Comparison of ENCODE assay signal across 8 cellular contexts in the genomic region with DNA sequence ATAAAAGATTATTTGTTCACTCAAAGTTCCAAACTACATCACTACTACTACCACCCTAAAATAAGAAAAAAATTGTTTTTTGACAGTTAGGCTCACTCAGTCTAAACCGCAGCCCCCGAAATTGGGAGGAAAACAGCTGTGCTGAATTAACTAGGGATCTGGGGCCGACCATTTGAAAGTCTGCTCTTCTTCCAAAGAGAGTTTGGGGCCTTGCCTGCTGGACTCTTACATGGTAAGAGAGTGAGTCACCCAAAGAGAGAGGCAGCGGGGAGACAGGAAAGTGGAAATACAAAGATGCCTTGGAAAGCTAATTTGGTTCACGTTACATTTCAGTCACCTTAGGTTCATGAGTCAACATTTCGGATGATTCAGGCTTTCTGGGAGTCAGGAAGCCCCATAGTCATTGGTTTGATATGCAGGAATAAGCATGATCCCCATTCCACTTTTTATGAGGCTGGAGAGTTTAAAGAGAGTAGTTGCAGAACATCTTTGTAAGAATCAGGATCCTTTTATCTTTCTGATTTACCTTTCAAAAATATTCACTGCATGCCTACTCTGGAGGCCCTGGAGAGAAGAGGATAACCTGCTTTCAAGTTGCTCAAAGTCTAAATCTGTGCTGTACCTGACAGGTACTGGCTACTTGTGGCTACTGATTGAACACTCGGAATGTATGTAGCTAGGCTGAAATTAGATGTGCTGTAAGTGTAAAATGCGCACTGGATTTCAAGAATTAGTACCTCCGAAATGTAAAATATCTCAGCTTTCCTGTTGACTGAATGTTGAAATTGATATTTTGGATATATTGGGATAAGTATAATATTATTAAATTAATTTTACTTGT. TPM values are rescaled to one million over a fixed set of nuclear protein-coding genes. Genes with fewer than 3 reads are reported as not detected.
DNase-seq lines count a peak whose midpoint lies in the region; ATAC-seq and TF ChIP-seq lines count a peak whose summit lies in the region.

No MANE protein-coding gene starts in this region.

- H3K4me3 ChIP-seq in HEK293 (ENCODE audit: low read depth, low read length), result peak overlapping the region; percentile 51
- H3K4me3 ChIP-seq in RWPE2 (ENCODE audit: severe bottlenecking), result peak overlapping the region; percentile 67
- peak overlapping the region; percentile 100 for H3K4me3 ChIP-seq in astrocyte of the spinal cord (ENCODE audit: low read depth, low read length)
- H3K4me3 ChIP-seq in psoas muscle, result peak overlapping the region; percentile 83

- H3K9me3 ChIP-seq in HEK293 (ENCODE audit: control insufficient read depth, insufficient read depth, low read depth, low read length), result no peaks in the 10 kb centered on the region
- H3K9me3 ChIP-seq in RWPE2 (ENCODE audit: severe bottlenecking), result no peaks in the 10 kb centered on the region
- H3K9me3 ChIP-seq in psoas muscle, result no peaks in the 10 kb centered on the region

- no peaks in the 10 kb centered on the region for H3K27me3 Mint-ChIP-seq in CD14-positive monocyte (ENCODE audit: low read depth in 3 of 3)

- in situ Hi-C loops in astrocyte of the spinal cord (cut with HindIII; ENCODE audit: low sequenced_read_pairs), result no loop called here

- H3K27ac ChIP-seq in HEK293 (ENCODE audit: extremely low read depth, low read depth, low read length) (peak overlapping the region; percentile 93), RWPE2 (ENCODE audit: poor library complexity, severe bottlenecking) (peak overlapping the region; percentile 99), psoas muscle (peak overlapping the region; percentile 90)

- H3K4me1 Mint-ChIP-seq in CD14-positive monocyte, result peaks cover 42% of the 10 kb centered on the region

- 15 to 22% (median 20%) methylated on average over 9 of the region's 9 CpGs for WGBS in psoas muscle, 3 donors

- H3K9me3 Mint-ChIP-seq in CD14-positive monocyte, result peaks cover 0 to 3% (median 0%) of the 10 kb centered on the region in 7 donors

- TF ChIP-seq CTCF in CD14-positive monocyte (IDR thresholded peaks at IDR 0.05) (no peak), HEK293 (tag by site-specific recombination; IDR thresholded peaks at IDR 0.05) (no peak), RWPE2 (IDR thresholded peaks at IDR 0.05; ENCODE audit: poor library complexity, severe bottlenecking) (no peak), astrocyte of the spinal cord (IDR thresholded peaks at IDR 0.05; ENCODE audit: low read depth, low read length) (no peak), psoas muscle (IDR thresholded peaks at IDR 0.05) (no peak)

- intact Hi-C loops in CD14-positive monocyte (cut with micrococcal nuclease), result loop anchor here (10.0 kb wide), 3 partner anchors 54 to 104 kb away; no protein-coding TSS in a partner anchor
- intact Hi-C loops in psoas muscle (cut with DNase I), result loop anchor here (5.0 kb wide), 3 partner anchors 34 to 61 kb away; no protein-coding TSS in a partner anchor

- ATAC-seq in RWPE2 (ENCODE audit: low read depth) (peak; percentile 61), psoas muscle (peak; percentile 64 to 75 (median 68)), HG02763 (IDR thresholded peaks at IDR 0.05; ENCODE audit: unreplicated experiment) (no peak)

- H3K36me3 ChIP-seq in HEK293 (ENCODE audit: control insufficient read depth in 2 of 2, insufficient read depth in 1 of 2, low read length in 2 of 2), result peaks cover 0 to 5% of the 10 kb centered on the region in 2 experiments; a peak in 1 of 3 replicates
- H3K36me3 ChIP-seq in RWPE2 (ENCODE audit: low read depth), result peaks cover 23% of the 10 kb centered on the region
- no peaks in the 10 kb centered on the region for H3K36me3 ChIP-seq in psoas muscle (ENCODE audit: insufficient read depth in 1 of 2, low read depth in 1 of 2)

- H3K4me1 ChIP-seq in HEK293 (ENCODE audit: control insufficient read depth, insufficient read depth, low read length) (peaks cover 3% of the 10 kb centered on the region; the same call in 1 of the 2 replicates), RWPE2 (ENCODE audit: insufficient read depth, poor library complexity, severe bottlenecking) (peaks cover 28% of the 10 kb centered on the region), psoas muscle (peaks cover 16% of the 10 kb centered on the region)

- H3K4me3 Mint-ChIP-seq in CD14-positive monocyte, result peak overlapping the region; percentile 99 to 100

- DNase-seq in CD14-positive monocyte (ENCODE audit: low spot score) (peak; percentile 80), RWPE2 (ENCODE audit: low spot score) (peak; percentile 85), astrocyte of the spinal cord (ENCODE audit: low read depth, low spot score) (peak; percentile 99), hepatic stellate cell (ENCODE audit: low spot score) (peak; percentile 78), psoas muscle (peak; percentile 57 to 61), GDM1 (lab: John Stamatoyannopoulos, UW) (no peak)

- H3K27me3 ChIP-seq in RWPE2 (ENCODE audit: insufficient read depth, poor library complexity, severe bottlenecking) (no peaks in the 10 kb centered on the region), psoas muscle (ENCODE audit: insufficient read depth in 3 of 3, low read length in 2 of 3) (no peaks in the 10 kb centered on the region)

- POLR2A ChIA-PET in HEK293 (lab: Yijun Ruan, JAX), result interaction anchor here (0.6 to 2.4 kb wide), 37 partner anchors 10 to 567 kb away, joined by 3 to 19 read pairs (median 5); partner anchors contain the start of gene CFAP36

- H3K36me3 Mint-ChIP-seq in CD14-positive monocyte, result peaks cover 0 to 2% of the 10 kb centered on the region in 2 donors

- peak overlapping the region; percentile 98 to 100 (median 100) for H3K27ac Mint-ChIP-seq in CD14-positive monocyte

- CTCF ChIA-PET in HEK293 (lab: Yijun Ruan, JAX), result interaction anchor here (0.6 to 6.1 kb wide), 9 partner anchors 11 to 175 kb away, joined by 3 to 69 read pairs (median 3); no protein-coding TSS in a partner anchor

TF ChIP-seq in HEK293, 187 proteins besides CTCF, POLR2A, EP300 and RAD21 (continues in another document):
- peak; percentile 78 for TF ChIP-seq PRDM10 (tag by site-specific recombination; IDR thresholded peaks at IDR 0.05)
- no peak for TF ChIP-seq ZNF146 (tag by site-specific recombination; IDR thresholded peaks at IDR 0.05)
- peak; percentile 38; the same call in 1 of the 2 replicates for TF ChIP-seq HIC1 (tag by site-specific recombination; IDR thresholded peaks at IDR 0.05)
- peak; percentile 61; the same call in 1 of the 2 replicates for TF ChIP-seq SP7 (tag by site-specific recombination; IDR thresholded peaks at IDR 0.05)
- TF ChIP-seq ZNF629 (tag by site-specific recombination; IDR thresholded peaks at IDR 0.05), result peak; percentile 77
- peak; percentile 70; the same call in 1 of the 2 replicates for TF ChIP-seq ZFP37 (tag by site-specific recombination; IDR thresholded peaks at IDR 0.05)
- no peak for TF ChIP-seq ZNF654 (tag by site-specific recombination; IDR thresholded peaks at IDR 0.05; ENCODE audit: low read depth)
- TF ChIP-seq ZNF335 (tag by site-specific recombination; conservative IDR thresholded peaks at IDR 0.05), result peak; percentile 78
- peak; percentile 81 for TF ChIP-seq ZBTB17 (tag by site-specific recombination; IDR thresholded peaks at IDR 0.05)

RNA-seq across cellular contexts. Expression of gene RTN4, which starts 1.0 kb away (rescaled TPM):
- polyA plus RNA-seq in CD14-positive monocyte (100 to 1,000 TPM; 111 to 163 TPM), psoas muscle (100 to 1,000 TPM; 168 to 542 (median 289) TPM)
- total RNA-seq in psoas muscle, result 100 to 1,000 TPM; 235 to 394 (median 302) TPM
